ENCODE assay signal across 8 cellular contexts in the genomic region with DNA sequence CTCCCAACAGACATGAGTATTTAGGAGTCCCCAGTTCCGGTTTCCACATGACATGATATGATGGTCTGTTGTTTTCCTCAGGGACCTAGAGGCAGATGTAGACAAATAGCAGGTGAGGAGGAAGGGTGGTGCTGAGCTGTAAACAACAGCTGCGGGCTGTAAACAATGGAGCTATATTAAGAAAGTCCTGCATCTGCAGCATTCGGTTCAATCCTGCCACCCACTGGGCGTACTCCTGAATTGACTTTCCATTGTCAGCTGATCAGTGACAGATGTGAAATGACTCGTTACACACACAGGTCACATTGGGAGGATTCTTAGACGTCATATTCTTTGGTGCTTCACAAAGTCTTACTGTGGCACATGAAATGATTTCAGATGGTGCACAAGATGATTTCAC. TPM values are rescaled to one million over a fixed set of nuclear protein-coding genes. Genes with fewer than 3 reads are reported as not detected.
DNase-seq lines count a peak whose midpoint lies in the region; ATAC-seq and TF ChIP-seq lines count a peak whose summit lies in the region.

No MANE protein-coding gene starts in this region.

- H3K36me3 ChIP-seq in body of pancreas (replicated peaks in 1 of 2; ENCODE audit: insufficient read depth in 1 of 2, low read depth in 2 of 2), result no peaks in the 10 kb centered on the region

- peak; percentile 96 for ATAC-seq in GM19324 (IDR thresholded peaks at IDR 0.05; ENCODE audit: low FRiP score, unreplicated experiment)
- peak; percentile 91 for ATAC-seq in HG03097 (IDR thresholded peaks at IDR 0.05; ENCODE audit: low FRiP score, unreplicated experiment)
- ATAC-seq in body of pancreas, result peak; percentile 74

- no peaks in the 10 kb centered on the region for H3K9me3 ChIP-seq in body of pancreas

- H3K27ac ChIP-seq in body of pancreas, result no peak overlapping the region

- intact Hi-C loops in body of pancreas (cut with DNase I), result no loop called here

- peak; percentile 46 for DNase-seq in EH (ENCODE audit: low read depth)
- DNase-seq in NCI-H345 treated with DMSO at 0.1 percent for 48 hours (lab: John Stamatoyannopoulos, UW; ENCODE audit: unreplicated experiment), result peak; percentile 80
- peak; percentile 18 to 55 (median 44) for DNase-seq in body of pancreas
- DNase-seq in lung microvascular endothelial cell (ENCODE audit: low read depth in 2 of 2), result peak; percentile 64 to 78
- no peak for DNase-seq in retina
- no peak for DNase-seq in DMS114 treated with DMSO at 0.1 percent for 48 hours (lab: John Stamatoyannopoulos, UW; ENCODE audit: unreplicated experiment)

- no peaks in the 10 kb centered on the region for H3K4me1 ChIP-seq in body of pancreas

- peak in 3 of 7 experiments; percentile 41 to 45 (median 42) for TF ChIP-seq CTCF in body of pancreas (IDR thresholded peaks at IDR 0.05)

- no peaks in the 10 kb centered on the region for H3K27me3 ChIP-seq in body of pancreas

- H3K4me3 ChIP-seq in body of pancreas, result no peak overlapping the region

- 14% methylated on average over 6 of the region's 6 CpGs for WGBS in body of pancreas, 2 donors

- no peak for TF ChIP-seq POLR2A in body of pancreas (IDR thresholded peaks at IDR 0.05)

RNA-seq across cellular contexts. Expression of gene RAG1, which starts 26.8 kb away (rescaled TPM):
- total RNA-seq in body of pancreas (under 1 TPM; 0.33 to 0.52 TPM), lung microvascular endothelial cell (0.60 and 1.1 TPM in 2 replicates)

RNA-seq across cellular contexts. Expression of gene TRAF6, which starts 30.9 kb away (rescaled TPM):
- 1 to 10 TPM; 7.5 to 9.2 TPM for total RNA-seq in body of pancreas
- 6.1 and 9.1 TPM in 2 replicates for total RNA-seq in lung microvascular endothelial cell

RNA-seq across cellular contexts. Expression of gene IFTAP, which starts 53.3 kb away (rescaled TPM):
- total RNA-seq in body of pancreas (10 to 100 TPM; 11.9 to 14.3 TPM), lung microvascular endothelial cell (19.8 and 27.0 TPM in 2 replicates)

RNA-seq across cellular contexts. Expression of gene RAG2, which starts 57.0 kb away (rescaled TPM):
- total RNA-seq in body of pancreas (not detected), lung microvascular endothelial cell (not detected in 2 replicates)

Comparison
In these comparisons a context has a peak if more than half of its experiments do, and no peak if none do; other contexts are left out.
1. DNase-seq: peak in EH (single experiment), NCI-H345 treated with DMSO at 0.1 percent for 48 hours (single experiment), body of pancreas (4 of 4) and lung microvascular endothelial cell (2 of 2); none in retina (single experiment) and DMS114 treated with DMSO at 0.1 percent for 48 hours (single experiment).
2. Peak in every context shown above with its lines, with median percentiles within 50 percentile points of each other: ATAC-seq.